ENCODE assay signal across 8 cellular contexts in genomic region chrX:81174286-81174685, GRCh38. TPM values are rescaled to one million over a fixed set of nuclear protein-coding genes. Genes with fewer than 3 reads are reported as not detected.
DNase-seq lines count a peak whose midpoint lies in the region; ATAC-seq and TF ChIP-seq lines count a peak whose summit lies in the region.

No MANE protein-coding gene starts in this region.

- peaks cover 3% of the 10 kb centered on the region for H3K9me3 ChIP-seq in neural progenitor cell (ENCODE audit: low read depth)
- H3K9me3 ChIP-seq in CD8-positive, alpha-beta T cell (ENCODE audit: low read length), result no peaks in the 10 kb centered on the region

- H3K27me3 Mint-ChIP-seq in brain, result no peaks in the 10 kb centered on the region
- H3K27me3 Mint-ChIP-seq in neural progenitor cell (ENCODE audit: insufficient read depth, low read depth), result no peaks in the 10 kb centered on the region
- H3K27me3 Mint-ChIP-seq in activated T-helper 2 cell treated with anti-CD3 and anti-CD28 coated beads, Interferon-gamma antibody, Interleukin-2, Interleukin-4, amounts not matched to agents 10 μg/mL and 5 μg/mL and 100 μg/mL, durations not matched to agents 14 hours and 24 hours and 36 hours (ENCODE audit: low read depth), result no peaks in the 10 kb centered on the region
- H3K27me3 Mint-ChIP-seq in CD8-positive, alpha-beta T cell (ENCODE audit: low read depth), result no peaks in the 10 kb centered on the region

- H3K9me3 Mint-ChIP-seq in brain, result peaks cover 0 to 11% (median 5%) of the 10 kb centered on the region in 5 experiments
- H3K9me3 Mint-ChIP-seq in neural progenitor cell, result no peaks in the 10 kb centered on the region
- no peaks in the 10 kb centered on the region for H3K9me3 Mint-ChIP-seq in activated T-helper 2 cell treated with anti-CD3 and anti-CD28 coated beads, Interferon-gamma antibody, Interleukin-2, Interleukin-4, amounts not matched to agents 10 μg/mL and 5 μg/mL and 100 μg/mL, durations not matched to agents 14 hours and 24 hours and 36 hours
- no peaks in the 10 kb centered on the region for H3K9me3 Mint-ChIP-seq in CD8-positive, alpha-beta T cell

- CTCF ChIA-PET in CD8-positive, alpha-beta T cell (lab: Charles Lee), result no interaction called here

- no peak overlapping the region for H3K4me3 Mint-ChIP-seq in brain
- no peak overlapping the region for H3K4me3 Mint-ChIP-seq in neural progenitor cell
- H3K4me3 Mint-ChIP-seq in activated T-helper 2 cell treated with anti-CD3 and anti-CD28 coated beads, Interferon-gamma antibody, Interleukin-2, Interleukin-4, amounts not matched to agents 10 μg/mL and 5 μg/mL and 100 μg/mL, durations not matched to agents 14 hours and 24 hours and 36 hours (ENCODE audit: low read depth), result no peak overlapping the region
- no peak overlapping the region for H3K4me3 Mint-ChIP-seq in CD8-positive, alpha-beta T cell

- H3K4me3 ChIP-seq in neural progenitor cell, result no peak overlapping the region
- no peak overlapping the region for H3K4me3 ChIP-seq in CD8-positive, alpha-beta T cell (ENCODE audit: low read depth, low read length)

- H3K36me3 Mint-ChIP-seq in brain (no peaks in the 10 kb centered on the region), neural progenitor cell (no peaks in the 10 kb centered on the region)
- H3K36me3 Mint-ChIP-seq in activated T-helper 2 cell treated with anti-CD3 and anti-CD28 coated beads, Interferon-gamma antibody, Interleukin-2, Interleukin-4, amounts not matched to agents 10 μg/mL and 5 μg/mL and 100 μg/mL, durations not matched to agents 14 hours and 24 hours and 36 hours (ENCODE audit: low read depth), result no peaks in the 10 kb centered on the region
- no peaks in the 10 kb centered on the region for H3K36me3 Mint-ChIP-seq in CD8-positive, alpha-beta T cell

- H3F3A ChIP-seq in neural progenitor cell (ENCODE audit: low read depth), result no peaks in the 10 kb centered on the region

- H3K79me2 ChIP-seq in neural progenitor cell (ENCODE audit: low read depth), result no peaks in the 10 kb centered on the region

- intact Hi-C loops in activated T-helper 2 cell treated with anti-CD3 and anti-CD28 coated beads, Interferon-gamma antibody, Interleukin-2, Interleukin-4, amounts not matched to agents 10 μg/mL and 5 μg/mL and 100 μg/mL, durations not matched to agents 14 hours and 24 hours and 36 hours (cut with micrococcal nuclease), result loop anchor here (1.0 kb wide), 1 partner anchor 203 kb away; no protein-coding TSS in a partner anchor
- intact Hi-C loops in CD8-positive, alpha-beta T cell (cut with DNase I, micrococcal nuclease), result loop anchor here in 1 of 2 experiments (2.0 kb wide), 1 partner anchor 203 kb away; no protein-coding TSS in a partner anchor

- peak; percentile 6 for DNase-seq in GM04504 (ENCODE audit: low read depth)
- peak; percentile 1 for DNase-seq in HT1080 (ENCODE audit: low read depth)
- no peak for DNase-seq in neural progenitor cell (ENCODE audit: low spot score)
- no peak for DNase-seq in activated T-helper 2 cell treated with anti-CD3 and anti-CD28 coated beads, Interferon-gamma antibody, Interleukin-2, Interleukin-4, amounts not matched to agents 10 μg/mL and 5 μg/mL and 100 μg/mL, durations not matched to agents 14 hours and 24 hours and 36 hours (ENCODE audit: low spot score)
- DNase-seq in CD8-positive, alpha-beta T cell, result no peak
- DNase-seq in SHP77 treated with DMSO at 0.1 percent for 48 hours (lab: John Stamatoyannopoulos, UW), result no peak

- no peaks in the 10 kb centered on the region for H4K20me1 ChIP-seq in neural progenitor cell (ENCODE audit: low read depth)

- no peak overlapping the region for H3K27ac ChIP-seq in neural progenitor cell
- no peak overlapping the region for H3K27ac ChIP-seq in CD8-positive, alpha-beta T cell (ENCODE audit: low read depth, low read length)

- H2AFZ ChIP-seq in neural progenitor cell (replicated peaks), result no peak overlapping the region

- ATAC-seq in GM18520 (IDR thresholded peaks at IDR 0.05; ENCODE audit: unreplicated experiment), result no peak
- ATAC-seq in CD8-positive, alpha-beta T cell, result no peak

- TF ChIP-seq CTCF in brain (conservative IDR thresholded peaks at IDR 0.05), result peak; percentile 45 to 62
- peak; percentile 39 for TF ChIP-seq CTCF in neural progenitor cell (IDR thresholded peaks at IDR 0.05)
- no peak for TF ChIP-seq CTCF in CD8-positive, alpha-beta T cell (IDR thresholded peaks at IDR 0.05)

- no peaks in the 10 kb centered on the region for H3K36me3 ChIP-seq in neural progenitor cell
- no peaks in the 10 kb centered on the region for H3K36me3 ChIP-seq in CD8-positive, alpha-beta T cell (ENCODE audit: insufficient read depth, low read length)

- H3K4me1 ChIP-seq in neural progenitor cell, result no peaks in the 10 kb centered on the region
- H3K4me1 ChIP-seq in CD8-positive, alpha-beta T cell (ENCODE audit: insufficient read depth, low read length), result no peaks in the 10 kb centered on the region

- POLR2A ChIA-PET in CD8-positive, alpha-beta T cell (lab: Charles Lee), result no interaction called here

- no peaks in the 10 kb centered on the region for H3K4me1 Mint-ChIP-seq in brain
- no peaks in the 10 kb centered on the region for H3K4me1 Mint-ChIP-seq in neural progenitor cell
- no peaks in the 10 kb centered on the region for H3K4me1 Mint-ChIP-seq in activated T-helper 2 cell treated with anti-CD3 and anti-CD28 coated beads, Interferon-gamma antibody, Interleukin-2, Interleukin-4, amounts not matched to agents 10 μg/mL and 5 μg/mL and 100 μg/mL, durations not matched to agents 14 hours and 24 hours and 36 hours (ENCODE audit: low read depth)
- peaks cover 2% of the 10 kb centered on the region for H3K4me1 Mint-ChIP-seq in CD8-positive, alpha-beta T cell (ENCODE audit: low read depth)

- no peak overlapping the region for H3K4me2 ChIP-seq in neural progenitor cell

- no peaks in the 10 kb centered on the region for H3K27me3 ChIP-seq in neural progenitor cell
- H3K27me3 ChIP-seq in CD8-positive, alpha-beta T cell (ENCODE audit: insufficient read depth, low read length), result no peaks in the 10 kb centered on the region

- no peak overlapping the region for H3K9ac ChIP-seq in neural progenitor cell

- H3K27ac Mint-ChIP-seq in brain (no peak overlapping the region), neural progenitor cell (no peak overlapping the region)
- H3K27ac Mint-ChIP-seq in activated T-helper 2 cell treated with anti-CD3 and anti-CD28 coated beads, Interferon-gamma antibody, Interleukin-2, Interleukin-4, amounts not matched to agents 10 μg/mL and 5 μg/mL and 100 μg/mL, durations not matched to agents 14 hours and 24 hours and 36 hours, result no peak overlapping the region
- H3K27ac Mint-ChIP-seq in CD8-positive, alpha-beta T cell, result no peak overlapping the region

RNA-seq across cellular contexts. Expression of gene HMGN5, which starts 27.4 kb away (rescaled TPM):
- total RNA-seq in HT1080 (2014; rRNA removed; shearing (Covaris generic)), result 0.40 TPM in 1 of 2 replicates, not detected in the other
- 3.1 and 4.5 TPM in 2 replicates for polyA plus RNA-seq in HT1080 (2015; cell fraction: cytosol; rRNA removed)
- polyA plus RNA-seq in HT1080 (2015; cell fraction: nucleus; rRNA removed), result 0.55 and 1.7 TPM in 2 replicates
- polyA plus RNA-seq in brain (ENCODE audit: insufficient read depth, low read depth, low replicate concordance), result 2.2 TPM
- total RNA-seq in neural progenitor cell (ENCODE audit: low replicate concordance), result 1.9 and 2.3 TPM in 2 replicates
- total RNA-seq in activated T-helper 2 cell treated with anti-CD3 and anti-CD28 coated beads, Interferon-gamma antibody, Interleukin-2, Interleukin-4, amounts not matched to agents 10 μg/mL and 5 μg/mL and 100 μg/mL, durations not matched to agents 14 hours and 24 hours and 36 hours, result 1.3 and 2.8 TPM in 2 replicates
- under 1 TPM; 0.27 to 0.92 TPM for total RNA-seq in CD8-positive, alpha-beta T cell

RNA-seq across cellular contexts. Expression of gene SH3BGRL, which starts 27.6 kb away (rescaled TPM):
- 13.6 and 17.0 TPM in 2 replicates for total RNA-seq in HT1080 (2014; rRNA removed; shearing (Covaris generic))
- 39.7 and 47.1 TPM in 2 replicates for polyA plus RNA-seq in HT1080 (2015; cell fraction: cytosol; rRNA removed)
- 17.5 and 20.3 TPM in 2 replicates for polyA plus RNA-seq in HT1080 (2015; cell fraction: nucleus; rRNA removed)
- polyA plus RNA-seq in brain (ENCODE audit: insufficient read depth, low read depth, low replicate concordance), result 32.5 TPM
- total RNA-seq in neural progenitor cell (ENCODE audit: low replicate concordance), result 79.8 and 127 TPM in 2 replicates
- 52.8 and 53.0 TPM in 2 replicates for total RNA-seq in activated T-helper 2 cell treated with anti-CD3 and anti-CD28 coated beads, Interferon-gamma antibody, Interleukin-2, Interleukin-4, amounts not matched to agents 10 μg/mL and 5 μg/mL and 100 μg/mL, durations not matched to agents 14 hours and 24 hours and 36 hours
- total RNA-seq in CD8-positive, alpha-beta T cell, result 10 to 100 TPM; 37.3 to 39.5 TPM

Comparison
In these comparisons a context has a peak if more than half of its experiments do, and no peak if none do; other contexts are left out.
1. DNase-seq: peak in GM04504 (single experiment) and HT1080 (single experiment); none in neural progenitor cell (single experiment), activated T-helper 2 cell treated with anti-CD3 and anti-CD28 coated beads, Interferon-gamma antibody, Interleukin-2, Interleukin-4, amounts not matched to agents 10 μg/mL and 5 μg/mL and 100 μg/mL, durations not matched to agents 14 hours and 24 hours and 36 hours (single experiment), CD8-positive, alpha-beta T cell (0 of 7) and SHP77 treated with DMSO at 0.1 percent for 48 hours (single experiment).